In genomic region chr11:9722023-9722422, GRCh38 we compare ENCODE assay signal across 33 cellular contexts.
"Had no signal": no experiment of that assay in that cellular context is flagged by ENCODE, and none has a peak within 500 bp of the region (broad histone marks: within the 10 kb centered on the region; RNA-seq: fewer than 3 reads in every experiment).

No MANE protein-coding gene starts in this region.

- ATAC-seq: activated naive CD4-positive, alpha-beta T cell treated with anti-CD3 and anti-CD28 coated beads, Interleukin-2, amount 50 U/mL, for 72 hours; activated naive CD8-positive, alpha-beta T cell treated with anti-CD3 and anti-CD28 coated beads, Interleukin-2, amount 50 U/mL, for 24 hours; activated T-cell treated with anti-CD3 and anti-CD28 coated beads, Interleukin-2, amount 50 U/mL, for 4 hours; body of pancreas; Panc1 had no signal

- H3K9me3 Mint-ChIP-seq: activated CD4-positive, alpha-beta memory T cell treated with anti-CD3 and anti-CD28 coated beads for 36 hours; activated CD4-positive, alpha-beta T cell treated with anti-CD3 and anti-CD28 coated beads, Interleukin-2, amount 10 ng/mL, durations not matched to agents 7 days and 5 days; activated naive CD8-positive, alpha-beta T cell treated with anti-CD3 and anti-CD28 coated beads, Interleukin-2, amount 50 U/mL, for 24 hours; activated T-cell treated with anti-CD3 and anti-CD28 coated beads, Interleukin-2, amount 50 U/mL, for 4 hours; central memory CD8-positive, alpha-beta T cell; T-helper 1 cell treated with Interleukin-12 subunit alpha and Interleukin-12 subunit beta and Interleukin-4 antibody, amounts not matched to agents 30 μg/mL and 1 μg/mL, for 36 hours had no signal

- H3K9me3 ChIP-seq: ascending aorta, body of pancreas, MG63, SJCRH30, SK-N-SH had no signal

- H3K27ac ChIP-seq: body of pancreas, SJCRH30 had no signal

- H3K4me3 Mint-ChIP-seq: activated CD4-positive, alpha-beta memory T cell treated with anti-CD3 and anti-CD28 coated beads for 36 hours; activated CD4-positive, alpha-beta T cell treated with anti-CD3 and anti-CD28 coated beads, Interleukin-2, amount 10 ng/mL, durations not matched to agents 7 days and 5 days; activated naive CD8-positive, alpha-beta T cell treated with anti-CD3 and anti-CD28 coated beads, Interleukin-2, amount 50 U/mL, for 24 hours; activated T-cell treated with anti-CD3 and anti-CD28 coated beads, Interleukin-2, amount 50 U/mL, for 4 hours; central memory CD8-positive, alpha-beta T cell; T-helper 1 cell treated with Interleukin-12 subunit alpha and Interleukin-12 subunit beta and Interleukin-4 antibody, amounts not matched to agents 30 μg/mL and 1 μg/mL, for 36 hours had no signal

- H3K27me3 Mint-ChIP-seq: activated CD4-positive, alpha-beta memory T cell treated with anti-CD3 and anti-CD28 coated beads for 36 hours; activated naive CD8-positive, alpha-beta T cell treated with anti-CD3 and anti-CD28 coated beads, Interleukin-2, amount 50 U/mL, for 24 hours; central memory CD8-positive, alpha-beta T cell had no signal

- H3K4me2 ChIP-seq: SK-N-SH had no signal

- H3K27ac Mint-ChIP-seq: activated CD4-positive, alpha-beta memory T cell treated with anti-CD3 and anti-CD28 coated beads for 36 hours; activated CD4-positive, alpha-beta T cell treated with anti-CD3 and anti-CD28 coated beads, Interleukin-2, amount 10 ng/mL, durations not matched to agents 7 days and 5 days; activated naive CD4-positive, alpha-beta T cell treated with anti-CD3 and anti-CD28 coated beads, Interleukin-2, amount 50 U/mL, for 72 hours; activated naive CD8-positive, alpha-beta T cell treated with anti-CD3 and anti-CD28 coated beads, Interleukin-2, amount 50 U/mL, for 24 hours; T-helper 1 cell treated with Interleukin-12 subunit alpha and Interleukin-12 subunit beta and Interleukin-4 antibody, amounts not matched to agents 30 μg/mL and 1 μg/mL, for 36 hours had no signal

- H3K9ac ChIP-seq: SK-N-SH had no signal

- H3K4me1 Mint-ChIP-seq: central memory CD8-positive, alpha-beta T cell had no signal

- DNase-seq: activated CD4-positive, alpha-beta memory T cell treated with anti-CD3 and anti-CD28 coated beads for 36 hours; activated CD4-positive, alpha-beta T cell treated with anti-CD3 and anti-CD28 coated beads, Interleukin-2, amount 10 ng/mL, durations not matched to agents 7 days and 5 days; activated CD4-positive, CD25-positive, alpha-beta regulatory T cell; activated CD8-positive, alpha-beta memory T cell treated with anti-CD3 and anti-CD28 coated beads for 24 hours; activated effector memory CD4-positive, alpha-beta T cell treated with anti-CD3 and anti-CD28 coated beads, Interleukin-2, amount 50 U/mL, for 16 hours; activated naive CD4-positive, alpha-beta T cell treated with Interleukin-2 at 50 U/mL for 16 hours; activated naive CD8-positive, alpha-beta T cell treated with anti-CD3 and anti-CD28 coated beads, Interleukin-2, amount 50 U/mL, for 24 hours; activated T-cell treated with anti-CD3 and anti-CD28 coated beads, Interleukin-2, amount 50 U/mL, for 4 hours; amniotic stem cell; body of pancreas; KG1; MG63; MV-4-11; NCI-H1105; NCI-H1436; NCI-H1694 treated with DMSO at 0.1 percent for 48 hours; NCI-H2029 treated with DMSO at 0.1 percent for 48 hours; NCI-H345; NCI-H510A; NCI-H526 treated with DMSO at 0.1 percent for 48 hours; NCI-H82; OCI-M1; Right ventricle myocardium superior; RPMI8226; SJCRH30; SK-N-SH; SW 1271; T-helper 9 cell had no signal

- H3K36me3 Mint-ChIP-seq: activated CD4-positive, alpha-beta memory T cell treated with anti-CD3 and anti-CD28 coated beads for 36 hours had no signal

- H3K27me3 ChIP-seq: ascending aorta, body of pancreas, MG63, SJCRH30 had no signal

- H3K4me3 ChIP-seq: ascending aorta, body of pancreas, MG63, SJCRH30 had no signal
